8 cellular contexts compared by ENCODE assay signal in the genomic region with DNA sequence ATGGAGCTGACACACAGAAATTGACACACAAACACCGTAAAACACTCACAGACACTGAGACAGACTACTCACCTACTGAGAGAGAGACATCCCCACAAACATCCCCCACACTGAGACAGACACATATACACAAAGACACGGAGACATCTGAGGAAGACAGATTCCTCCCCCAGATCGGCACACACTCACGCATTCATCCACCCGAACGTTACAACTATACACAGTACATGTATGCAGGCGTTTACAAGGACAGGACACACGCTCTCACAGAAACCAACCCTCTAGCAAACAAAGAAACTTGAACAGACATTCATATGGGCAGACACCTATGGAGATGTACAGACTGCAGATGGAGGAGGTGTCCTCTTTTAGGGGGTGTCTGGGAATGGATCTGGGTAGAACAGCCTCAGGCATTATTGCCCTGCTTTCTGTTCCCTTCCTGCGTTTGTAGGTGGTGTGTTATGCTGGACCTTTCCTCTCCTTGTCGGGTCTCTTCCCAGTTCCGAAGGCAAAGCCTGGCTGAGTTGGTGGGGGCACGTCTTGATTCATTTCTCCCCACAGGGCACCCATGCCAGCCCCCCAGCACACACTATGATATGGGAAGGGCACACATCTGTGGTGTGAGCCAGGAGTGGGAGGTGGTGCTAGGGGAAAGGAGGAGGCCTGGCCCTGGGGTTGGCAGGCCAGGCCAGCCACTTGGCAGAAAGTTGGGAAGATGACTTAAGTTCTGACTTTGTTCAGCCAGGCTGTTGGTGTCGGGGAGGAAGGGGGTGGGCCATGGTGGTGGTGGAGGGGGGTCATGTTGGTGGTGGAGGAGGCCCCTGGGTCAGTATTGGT. TPM values are rescaled to one million over a fixed set of nuclear protein-coding genes. Genes with fewer than 3 reads are reported as not detected.
DNase-seq lines count a peak whose midpoint lies in the region; ATAC-seq and TF ChIP-seq lines count a peak whose summit lies in the region.

No MANE protein-coding gene starts in this region.

- ATAC-seq in stimulated activated effector memory CD8-positive, alpha-beta T cell treated with anti-CD3 and anti-CD28 coated beads, Interleukin-12 subunit alpha, Interleukin-12 subunit beta, amount 100 ng/mL, for 72 hours = no peak
- no peak for ATAC-seq in GM18502 (IDR thresholded peaks at IDR 0.05; ENCODE audit: poor library complexity, unreplicated experiment)

- 28 to 39% methylated on average over 8 to 10 of the region's 13 CpGs for WGBS in esophagus squamous epithelium, 2 donors

- no peak for TF ChIP-seq POLR2A in esophagus squamous epithelium (IDR thresholded peaks at IDR 0.05)

- no peaks in the 10 kb centered on the region for H3K36me3 ChIP-seq in esophagus squamous epithelium
- no peaks in the 10 kb centered on the region for H3K36me3 ChIP-seq in neural cell (ENCODE audit: insufficient read depth, low read length)

- DNase-seq in AG08396 (ENCODE audit: low spot score) (peak; percentile 60), NCI-H69 (lab: John Stamatoyannopoulos, UW) (peak; percentile 34), esophagus squamous epithelium (lab: John Stamatoyannopoulos, UW) (no peak), NCI-H2171 treated with DMSO at 0.1 percent for 48 hours (lab: John Stamatoyannopoulos, UW) (no peak)
- no peak for DNase-seq in stimulated activated CD4-positive, alpha-beta T cell treated with anti-CD3 and anti-CD28 coated beads, Interleukin-2, amount 100 ng/mL, for 24 hours
- DNase-seq in stimulated activated effector memory CD8-positive, alpha-beta T cell treated with anti-CD3 and anti-CD28 coated beads, Interleukin-12 subunit alpha, Interleukin-12 subunit beta, amount 100 ng/mL, for 72 hours (ENCODE audit: low spot score in 2 of 2) = no peak

- H3K27me3 ChIP-seq in esophagus squamous epithelium (peaks cover 0 to 28% (median 0%) of the 10 kb centered on the region in 4 donors), neural cell (ENCODE audit: insufficient read depth, low read depth, low read length) (no peaks in the 10 kb centered on the region)

- no peaks in the 10 kb centered on the region for H3K9me3 Mint-ChIP-seq in stimulated activated effector memory CD8-positive, alpha-beta T cell treated with anti-CD3 and anti-CD28 coated beads, Interleukin-12 subunit alpha, Interleukin-12 subunit beta, amount 100 ng/mL, for 72 hours

- H2AFZ ChIP-seq in neural cell (ENCODE audit: low read depth, low read length) = peak overlapping the region; percentile 7

- peak overlapping the region; percentile 58 to 82 (median 70) for H3K4me3 ChIP-seq in esophagus squamous epithelium
- H3K4me3 ChIP-seq in neural cell (ENCODE audit: low read length) = peak overlapping the region; percentile 94

- peak; percentile 25 for TF ChIP-seq RAD21 in neural cell (conservative IDR thresholded peaks at IDR 0.05)

- peaks cover 7% of the 10 kb centered on the region for H3K4me1 Mint-ChIP-seq in stimulated activated effector memory CD8-positive, alpha-beta T cell treated with anti-CD3 and anti-CD28 coated beads, Interleukin-12 subunit alpha, Interleukin-12 subunit beta, amount 100 ng/mL, for 72 hours

- TF ChIP-seq CTCF in esophagus squamous epithelium (IDR thresholded peaks at IDR 0.05) (no peak), neural cell (IDR thresholded peaks at IDR 0.05; ENCODE audit: poor library complexity, severe bottlenecking) (no peak)

- H3K27ac ChIP-seq in esophagus squamous epithelium = peak overlapping the region; percentile 81 to 93 (median 92)
- peak overlapping the region; percentile 86 for H3K27ac ChIP-seq in neural cell (ENCODE audit: low read length)

- H3F3A ChIP-seq in neural cell (ENCODE audit: insufficient read depth, low read length, poor library complexity, severe bottlenecking) = no peaks in the 10 kb centered on the region

- H3K9ac ChIP-seq in neural cell (ENCODE audit: low read length) = peak overlapping the region; percentile 84

- H3K4me3 Mint-ChIP-seq in stimulated activated effector memory CD8-positive, alpha-beta T cell treated with anti-CD3 and anti-CD28 coated beads, Interleukin-12 subunit alpha, Interleukin-12 subunit beta, amount 100 ng/mL, for 72 hours = no peak overlapping the region

- no peaks in the 10 kb centered on the region for H4K20me1 ChIP-seq in neural cell (ENCODE audit: insufficient read depth)

- peak; percentile 16 for TF ChIP-seq EP300 in neural cell (conservative IDR thresholded peaks at IDR 0.05; ENCODE audit: poor library complexity, severe bottlenecking)

- intact Hi-C loops in esophagus squamous epithelium (cut with DNase I) = loop anchor here (5.0 kb wide), 2 partner anchors 37 to 92 kb away; no protein-coding TSS in a partner anchor

- H3K9me2 ChIP-seq in neural cell (ENCODE audit: insufficient read depth, low read length) = no peaks in the 10 kb centered on the region

- peak overlapping the region; percentile 97 for H3K4me2 ChIP-seq in neural cell (ENCODE audit: low read length)

- peaks cover 4 to 81% (median 29%) of the 10 kb centered on the region in 3 donors for H3K4me1 ChIP-seq in esophagus squamous epithelium

- H3K27ac Mint-ChIP-seq in stimulated activated effector memory CD8-positive, alpha-beta T cell treated with anti-CD3 and anti-CD28 coated beads, Interleukin-12 subunit alpha, Interleukin-12 subunit beta, amount 100 ng/mL, for 72 hours = no peak overlapping the region

- H3K9me3 ChIP-seq in esophagus squamous epithelium = no peaks in the 10 kb centered on the region
- H3K9me3 ChIP-seq in neural cell (ENCODE audit: low read length) = no peaks in the 10 kb centered on the region

- H3K79me2 ChIP-seq in neural cell (replicated peaks; ENCODE audit: insufficient read depth, low read length) = peaks cover 56% of the 10 kb centered on the region

- no peaks in the 10 kb centered on the region for H3K36me3 Mint-ChIP-seq in stimulated activated effector memory CD8-positive, alpha-beta T cell treated with anti-CD3 and anti-CD28 coated beads, Interleukin-12 subunit alpha, Interleukin-12 subunit beta, amount 100 ng/mL, for 72 hours

TF ChIP-seq in neural cell, 6 proteins besides CTCF, POLR2A, EP300 and RAD21:
- peak; percentile 42 for TF ChIP-seq POLR2AphosphoS5 (IDR thresholded peaks at IDR 0.05)
- TF ChIP-seq, protein P1, sequence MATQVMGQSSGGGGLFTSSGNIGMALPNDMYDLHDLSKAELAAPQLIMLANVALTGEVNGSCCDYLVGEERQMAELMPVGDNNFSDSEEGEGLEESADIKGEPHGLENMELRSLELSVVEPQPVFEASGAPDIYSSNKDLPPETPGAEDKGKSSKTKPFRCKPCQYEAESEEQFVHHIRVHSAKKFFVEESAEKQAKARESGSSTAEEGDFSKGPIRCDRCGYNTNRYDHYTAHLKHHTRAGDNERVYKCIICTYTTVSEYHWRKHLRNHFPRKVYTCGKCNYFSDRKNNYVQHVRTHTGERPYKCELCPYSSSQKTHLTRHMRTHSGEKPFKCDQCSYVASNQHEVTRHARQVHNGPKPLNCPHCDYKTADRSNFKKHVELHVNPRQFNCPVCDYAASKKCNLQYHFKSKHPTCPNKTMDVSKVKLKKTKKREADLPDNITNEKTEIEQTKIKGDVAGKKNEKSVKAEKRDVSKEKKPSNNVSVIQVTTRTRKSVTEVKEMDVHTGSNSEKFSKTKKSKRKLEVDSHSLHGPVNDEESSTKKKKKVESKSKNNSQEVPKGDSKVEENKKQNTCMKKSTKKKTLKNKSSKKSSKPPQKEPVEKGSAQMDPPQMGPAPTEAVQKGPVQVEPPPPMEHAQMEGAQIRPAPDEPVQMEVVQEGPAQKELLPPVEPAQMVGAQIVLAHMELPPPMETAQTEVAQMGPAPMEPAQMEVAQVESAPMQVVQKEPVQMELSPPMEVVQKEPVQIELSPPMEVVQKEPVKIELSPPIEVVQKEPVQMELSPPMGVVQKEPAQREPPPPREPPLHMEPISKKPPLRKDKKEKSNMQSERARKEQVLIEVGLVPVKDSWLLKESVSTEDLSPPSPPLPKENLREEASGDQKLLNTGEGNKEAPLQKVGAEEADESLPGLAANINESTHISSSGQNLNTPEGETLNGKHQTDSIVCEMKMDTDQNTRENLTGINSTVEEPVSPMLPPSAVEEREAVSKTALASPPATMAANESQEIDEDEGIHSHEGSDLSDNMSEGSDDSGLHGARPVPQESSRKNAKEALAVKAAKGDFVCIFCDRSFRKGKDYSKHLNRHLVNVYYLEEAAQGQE (IDR thresholded peaks at IDR 0.05; ENCODE audit: borderline replicate concordance) = peak; percentile 14
- no peak for TF ChIP-seq MXI1 (conservative IDR thresholded peaks at IDR 0.05; ENCODE audit: poor library complexity, severe bottlenecking)

RNA-seq across cellular contexts. Expression of a gene that starts 1.5 kb away (rescaled TPM):
- total RNA-seq in esophagus squamous epithelium = 10 to 100 TPM in 3 of 4 donors, 1 to 10 TPM in 1; 3.6 to 18.9 (median 15.2) TPM
- 12.9 and 15.7 TPM in 2 replicates for polyA plus RNA-seq in neural cell
- polyA minus RNA-seq in neural cell = 41.4 and 44.6 TPM in 2 replicates

Comparison
In these comparisons a context has a peak if more than half of its experiments do, and no peak if none do; other contexts are left out.
1. DNase-seq: peak in AG08396 (single experiment) and NCI-H69 (single experiment); none in esophagus squamous epithelium (single experiment), stimulated activated CD4-positive, alpha-beta T cell treated with anti-CD3 and anti-CD28 coated beads, Interleukin-2, amount 100 ng/mL, for 24 hours (0 of 2), stimulated activated effector memory CD8-positive, alpha-beta T cell treated with anti-CD3 and anti-CD28 coated beads, Interleukin-12 subunit alpha, Interleukin-12 subunit beta, amount 100 ng/mL, for 72 hours (0 of 2) and NCI-H2171 treated with DMSO at 0.1 percent for 48 hours (single experiment).